Comparison of ENCODE assay signal across 8 cellular contexts in the genomic region with DNA sequence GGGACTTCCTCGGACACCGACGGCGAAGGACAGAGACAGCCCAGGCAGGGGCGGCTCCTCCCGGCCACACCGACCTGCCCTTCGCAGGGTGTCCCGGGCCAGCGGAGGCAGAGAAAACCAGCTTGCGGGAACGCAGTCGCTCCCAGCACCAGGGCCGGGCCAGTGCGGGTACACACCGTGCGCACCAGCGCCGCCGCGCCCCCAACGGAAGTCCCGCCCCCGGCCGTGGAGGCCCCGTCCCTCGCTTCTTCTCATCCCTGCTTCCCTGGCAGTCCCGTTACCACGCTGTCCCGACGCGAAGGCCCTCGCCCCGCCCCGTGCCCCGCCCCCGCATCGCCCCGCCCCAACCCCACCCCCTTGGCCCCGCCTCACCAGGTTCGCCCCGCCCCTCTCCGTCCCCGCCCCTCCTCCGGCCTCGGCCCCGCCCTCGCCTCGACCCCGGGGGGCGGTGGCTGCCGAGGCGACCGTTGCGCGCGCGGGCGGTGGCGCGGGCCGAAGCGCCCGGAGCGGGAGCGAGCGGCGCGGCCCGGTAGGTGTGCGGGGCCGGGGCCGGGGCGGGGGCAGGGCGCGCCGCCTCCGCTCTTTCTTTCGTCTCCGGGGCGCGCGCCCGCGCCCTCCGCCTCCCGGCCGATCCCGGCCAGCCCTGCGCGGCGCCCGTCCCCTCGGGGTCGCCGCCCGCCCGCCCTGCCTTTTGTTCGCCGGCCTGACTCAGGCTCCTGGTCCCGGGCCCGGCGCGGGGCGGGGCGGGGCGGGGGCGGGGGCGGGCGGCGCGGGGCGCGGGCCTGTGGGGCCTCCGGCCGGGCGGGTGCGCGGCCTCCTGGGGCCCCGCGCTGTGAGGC. TPM values are rescaled to one million over a fixed set of nuclear protein-coding genes. Genes with fewer than 3 reads are reported as not detected.
DNase-seq lines count a peak whose midpoint lies in the region; ATAC-seq and TF ChIP-seq lines count a peak whose summit lies in the region.

A gene with protein sequence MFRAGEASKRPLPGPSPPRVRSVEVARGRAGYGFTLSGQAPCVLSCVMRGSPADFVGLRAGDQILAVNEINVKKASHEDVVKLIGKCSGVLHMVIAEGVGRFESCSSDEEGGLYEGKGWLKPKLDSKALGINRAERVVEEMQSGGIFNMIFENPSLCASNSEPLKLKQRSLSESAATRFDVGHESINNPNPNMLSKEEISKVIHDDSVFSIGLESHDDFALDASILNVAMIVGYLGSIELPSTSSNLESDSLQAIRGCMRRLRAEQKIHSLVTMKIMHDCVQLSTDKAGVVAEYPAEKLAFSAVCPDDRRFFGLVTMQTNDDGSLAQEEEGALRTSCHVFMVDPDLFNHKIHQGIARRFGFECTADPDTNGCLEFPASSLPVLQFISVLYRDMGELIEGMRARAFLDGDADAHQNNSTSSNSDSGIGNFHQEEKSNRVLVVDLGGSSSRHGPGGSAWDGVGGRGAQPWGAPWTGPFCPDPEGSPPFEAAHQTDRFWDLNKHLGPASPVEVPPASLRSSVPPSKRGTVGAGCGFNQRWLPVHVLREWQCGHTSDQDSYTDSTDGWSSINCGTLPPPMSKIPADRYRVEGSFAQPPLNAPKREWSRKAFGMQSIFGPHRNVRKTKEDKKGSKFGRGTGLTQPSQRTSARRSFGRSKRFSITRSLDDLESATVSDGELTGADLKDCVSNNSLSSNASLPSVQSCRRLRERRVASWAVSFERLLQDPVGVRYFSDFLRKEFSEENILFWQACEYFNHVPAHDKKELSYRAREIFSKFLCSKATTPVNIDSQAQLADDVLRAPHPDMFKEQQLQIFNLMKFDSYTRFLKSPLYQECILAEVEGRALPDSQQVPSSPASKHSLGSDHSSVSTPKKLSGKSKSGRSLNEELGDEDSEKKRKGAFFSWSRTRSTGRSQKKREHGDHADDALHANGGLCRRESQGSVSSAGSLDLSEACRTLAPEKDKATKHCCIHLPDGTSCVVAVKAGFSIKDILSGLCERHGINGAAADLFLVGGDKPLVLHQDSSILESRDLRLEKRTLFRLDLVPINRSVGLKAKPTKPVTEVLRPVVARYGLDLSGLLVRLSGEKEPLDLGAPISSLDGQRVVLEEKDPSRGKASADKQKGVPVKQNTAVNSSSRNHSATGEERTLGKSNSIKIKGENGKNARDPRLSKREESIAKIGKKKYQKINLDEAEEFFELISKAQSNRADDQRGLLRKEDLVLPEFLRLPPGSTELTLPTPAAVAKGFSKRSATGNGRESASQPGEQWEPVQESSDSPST (N-terminal part only) (plus strand): TSS at position 451 of the 839 bp plus-strand sequence. CDS start 23,150 bp downstream, outside the sequence.

- H3K4me1 ChIP-seq in rectal smooth muscle tissue (ENCODE audit: control insufficient read depth, insufficient read depth, low read length) (peaks cover 6% of the 10 kb centered on the region), uterus (peaks cover 4 to 11% of the 10 kb centered on the region in 2 donors)

- H3K4me3 ChIP-seq in astrocyte of the cerebellum (ENCODE audit: low read depth, low read length) (peak within 1 kb of the TSS; percentile 70), rectal smooth muscle tissue (ENCODE audit: low read length) (peak within 1 kb of the TSS; percentile 92), uterus (peak within 1 kb of the TSS; percentile 68 to 76)

- ATAC-seq in HG02840 (IDR thresholded peaks at IDR 0.05; ENCODE audit: low FRiP score, unreplicated experiment) = peak; percentile 73

- no peaks in the 10 kb centered on the region for H3K36me3 ChIP-seq in rectal smooth muscle tissue (ENCODE audit: control insufficient read depth, insufficient read depth, low read length)
- no peaks in the 10 kb centered on the region for H3K36me3 ChIP-seq in uterus

- no peaks in the 10 kb centered on the region for H3K27me3 ChIP-seq in rectal smooth muscle tissue (ENCODE audit: control insufficient read depth, insufficient read depth, low read length)
- H3K27me3 ChIP-seq in uterus = no peaks in the 10 kb centered on the region

- DNase-seq in GM10266 (ENCODE audit: extremely low spot score) = peak; percentile 99
- peak; percentile 72 for DNase-seq in NCI-H146 treated with DMSO at 0.1 percent for 48 hours (lab: John Stamatoyannopoulos, UW; ENCODE audit: unreplicated experiment)
- peak; percentile 77 for DNase-seq in T-helper 9 cell
- DNase-seq in astrocyte of the cerebellum (ENCODE audit: low read depth) = peak; percentile 83
- peak; percentile 99 for DNase-seq in hepatic stellate cell (ENCODE audit: low spot score)
- peak; percentile 95 for DNase-seq in uterus

- peak within 1 kb of the TSS; percentile 75 for H3K9ac ChIP-seq in rectal smooth muscle tissue (ENCODE audit: low read length)

- no peak for TF ChIP-seq CTCF in GM10266 (IDR thresholded peaks at IDR 0.05; ENCODE audit: control insufficient read depth, insufficient read depth, low read depth, missing control alignments)
- TF ChIP-seq CTCF in astrocyte of the cerebellum (IDR thresholded peaks at IDR 0.05; ENCODE audit: low read depth, low read length, missing control alignments) = no peak
- no peak for TF ChIP-seq CTCF in uterus (IDR thresholded peaks at IDR 0.05)

- intact Hi-C loops in uterus (cut with DNase I; ENCODE audit: low total_unique reads) = loop anchor here (5.0 kb wide), 1 partner anchor 240 kb away; the partner anchor contains the start of gene LRPAP1

- in situ Hi-C loops in astrocyte of the cerebellum (cut with HindIII; ENCODE audit: low sequenced_read_pairs) = no loop called here

- H3K27ac ChIP-seq in rectal smooth muscle tissue (ENCODE audit: low read depth, low read length) (peak within 1 kb of the TSS; percentile 91), uterus (peak within 1 kb of the TSS; percentile 81 to 91)

- peak; percentile 77 to 90 for TF ChIP-seq POLR2A in uterus (IDR thresholded peaks at IDR 0.05)

- H3K9me3 ChIP-seq in uterus = no peaks in the 10 kb centered on the region

RNA-seq across cellular contexts. Expression of the gene that starts here (rescaled TPM):
- total RNA-seq in uterus = 10 to 100 TPM in 3 of 4 donors, 1 to 10 TPM in 1; 3.5 to 63.8 (median 40.1) TPM

Comparison
In these comparisons a context has a peak if more than half of its experiments do, and no peak if none do; other contexts are left out.
1. Peak in every context shown above with its lines: DNase-seq, ATAC-seq, H3K4me3 ChIP-seq and H3K27ac ChIP-seq.